In the genomic region with DNA sequence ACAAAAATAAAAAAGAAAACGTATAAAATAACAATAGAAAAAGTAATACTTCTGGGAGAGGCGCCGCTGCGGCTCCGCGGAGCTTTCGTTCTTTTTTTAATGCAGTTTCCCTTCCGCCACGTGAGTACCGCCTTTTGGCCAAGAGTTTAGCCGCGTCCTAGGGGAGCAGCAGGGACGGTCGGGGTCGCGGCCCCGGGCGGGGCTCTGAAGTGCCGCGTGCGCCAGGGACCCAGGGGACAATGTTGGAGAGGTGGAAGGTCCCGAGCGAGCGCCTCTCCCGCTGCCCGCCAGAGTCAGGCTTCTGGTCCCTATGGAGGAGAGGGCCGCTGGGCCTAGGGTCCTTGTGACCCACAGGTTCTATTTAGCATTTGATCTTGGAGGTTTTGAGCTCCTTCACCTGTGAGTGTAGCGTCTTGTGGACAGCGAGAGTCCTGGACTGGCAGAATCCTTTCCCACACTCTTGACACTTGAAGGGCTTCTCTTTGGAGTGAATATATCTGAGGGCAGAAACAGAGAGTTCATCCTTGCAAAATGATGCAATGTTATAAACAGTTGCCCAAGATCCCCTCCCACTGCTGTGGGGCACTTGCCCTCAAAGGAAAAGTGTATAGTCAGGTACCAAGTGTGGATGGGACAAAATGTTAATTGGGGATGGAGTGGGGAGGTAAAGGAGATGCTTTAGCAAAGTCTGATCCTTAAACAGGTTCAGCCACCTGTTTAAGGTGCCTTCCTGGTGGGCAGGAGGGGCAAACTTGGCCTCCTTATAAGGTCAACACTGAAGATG, we compare ENCODE assay signal across 12 cellular contexts. TPM values are rescaled to one million over a fixed set of nuclear protein-coding genes. Genes with fewer than 3 reads are reported as not detected.
DNase-seq lines count a peak whose midpoint lies in the region; ATAC-seq and TF ChIP-seq lines count a peak whose summit lies in the region.
"Had no signal": no experiment of that assay in that cellular context is flagged by ENCODE, and none has a peak within 500 bp of the region (broad histone marks: within the 10 kb centered on the region; RNA-seq: fewer than 3 reads in every experiment).

No MANE protein-coding gene starts in this region.

- peaks cover 8% of the 10 kb centered on the region for H3K36me3 Mint-ChIP-seq in activated T-cell treated with anti-CD3 and anti-CD28 coated beads, Interleukin-2, amount 50 U/mL, for 24 hours (ENCODE audit: low read depth)
- no peaks in the 10 kb centered on the region for H3K36me3 Mint-ChIP-seq in glutamatergic neuron (ENCODE audit: unreplicated experiment)

- peak; percentile 40 for DNase-seq in activated T-cell treated with anti-CD3 and anti-CD28 coated beads, Interleukin-2, amount 50 U/mL, for 24 hours
- no peak for DNase-seq in activated T-cell treated with anti-CD3 and anti-CD28 coated beads for 4 hours
- peak; percentile 31 for DNase-seq in NB4 (ENCODE audit: low read depth)
- DNase-seq in glutamatergic neuron, result no peak
- no peak for DNase-seq in gastrocnemius medialis
- no peak for DNase-seq in NCI-H2081 treated with DMSO at 0.1 percent for 48 hours (lab: John Stamatoyannopoulos, UW)
- DNase-seq in SKM-1 (lab: John Stamatoyannopoulos, UW; ENCODE audit: unreplicated experiment), result no peak
- DNase-seq: NCI-H1436; NK-92 treated with Interleukin-12 subunit alpha and Interleukin-12 subunit beta, amount 100 ng/mL, for 24 hours; ovary had no signal

- intact Hi-C loops in gastrocnemius medialis (cut with DNase I; ENCODE audit: low total_unique reads), result no loop called here

- no peaks in the 10 kb centered on the region for H3K9me3 ChIP-seq in gastrocnemius medialis
- H3K9me3 ChIP-seq: ovary had no signal

- H3K4me3 ChIP-seq in NB4 (ENCODE audit: low read depth, low read length) (no peak overlapping the region), gastrocnemius medialis (peak overlapping the region in 3 of 4 donors; percentile 11 to 23 (median 20))
- H3K4me3 ChIP-seq: ovary had no signal

- H3K27me3 Mint-ChIP-seq in activated T-cell treated with anti-CD3 and anti-CD28 coated beads, Interleukin-2, amount 50 U/mL, for 24 hours, result peaks cover 79% of the 10 kb centered on the region
- peaks cover 51% of the 10 kb centered on the region for H3K27me3 Mint-ChIP-seq in glutamatergic neuron (ENCODE audit: unreplicated experiment)

- H3K4me1 ChIP-seq in gastrocnemius medialis, result peaks cover 8 to 9% of the 10 kb centered on the region in 2 donors

- H3K36me3 ChIP-seq in gastrocnemius medialis, result no peaks in the 10 kb centered on the region
- H3K36me3 ChIP-seq: ovary had no signal

- H3K9me3 Mint-ChIP-seq in activated T-cell treated with anti-CD3 and anti-CD28 coated beads, Interleukin-2, amount 50 U/mL, for 24 hours, result no peaks in the 10 kb centered on the region
- H3K9me3 Mint-ChIP-seq in glutamatergic neuron (ENCODE audit: unreplicated experiment), result peaks cover 12% of the 10 kb centered on the region
- H3K9me3 Mint-ChIP-seq: activated naive CD4-positive, alpha-beta T cell treated with anti-CD3 and anti-CD28 coated beads, Interleukin-2, amount 50 U/mL, for 72 hours had no signal

- H3K27me3 ChIP-seq in gastrocnemius medialis, result peaks cover 0 to 16% (median 9%) of the 10 kb centered on the region in 3 donors
- H3K27me3 ChIP-seq: ovary had no signal

- H3K27ac Mint-ChIP-seq in activated T-cell treated with anti-CD3 and anti-CD28 coated beads, Interleukin-2, amount 50 U/mL, for 24 hours, result no peak overlapping the region
- peak overlapping the region; percentile 49 for H3K27ac Mint-ChIP-seq in glutamatergic neuron (ENCODE audit: unreplicated experiment)
- H3K27ac Mint-ChIP-seq: activated naive CD4-positive, alpha-beta T cell treated with anti-CD3 and anti-CD28 coated beads, Interleukin-2, amount 50 U/mL, for 72 hours had no signal

- H3K4me1 Mint-ChIP-seq in activated T-cell treated with anti-CD3 and anti-CD28 coated beads, Interleukin-2, amount 50 U/mL, for 24 hours (ENCODE audit: low read depth), result peaks cover 31% of the 10 kb centered on the region
- peaks cover 10% of the 10 kb centered on the region for H3K4me1 Mint-ChIP-seq in glutamatergic neuron (ENCODE audit: low read depth, unreplicated experiment)

- in situ Hi-C loops in gastrocnemius medialis (cut with MboI; ENCODE audit: low sequenced_read_pairs in 4 of 4), result loop anchor here (10.0 to 25.0 kb wide), 5 partner anchors 365 to 965 kb away; no protein-coding TSS in a partner anchor

- H3K4me3 Mint-ChIP-seq in activated T-cell treated with anti-CD3 and anti-CD28 coated beads, Interleukin-2, amount 50 U/mL, for 24 hours, result peak overlapping the region; percentile 4
- H3K4me3 Mint-ChIP-seq in glutamatergic neuron (ENCODE audit: unreplicated experiment), result peak overlapping the region; percentile 57

- ATAC-seq in gastrocnemius medialis (no peak), GM21737 (IDR thresholded peaks at IDR 0.05; ENCODE audit: unreplicated experiment) (no peak)
- ATAC-seq: activated naive CD4-positive, alpha-beta T cell treated with anti-CD3 and anti-CD28 coated beads, Interleukin-2, amount 50 U/mL, for 72 hours had no signal

- TF ChIP-seq POLR2A in NB4 (IDR thresholded peaks at IDR 0.05; ENCODE audit: extremely low read depth, insufficient read length) (no peak), gastrocnemius medialis (IDR thresholded peaks at IDR 0.05) (no peak)

- no peak overlapping the region for H3K27ac ChIP-seq in gastrocnemius medialis
- H3K27ac ChIP-seq: ovary had no signal

- TF ChIP-seq CTCF in NB4 (IDR thresholded peaks at IDR 0.05; ENCODE audit: low read depth, low read length) (no peak), glutamatergic neuron (IDR thresholded peaks at IDR 0.05; ENCODE audit: partially characterized antibody, unreplicated experiment) (no peak), gastrocnemius medialis (IDR thresholded peaks at IDR 0.05 in 4 of 5, conservative IDR thresholded peaks at IDR 0.05 in 1 of 5) (no peak)

RNA-seq across cellular contexts. Expression of gene OSR1, which starts 6.3 kb away (rescaled TPM):
- total RNA-seq in glutamatergic neuron (ENCODE audit: unreplicated experiment), result 0.42 TPM
- total RNA-seq in gastrocnemius medialis, result 1 to 10 TPM in 3 of 4 donors, under 1 TPM in 1; 0.80 to 4.3 (median 3.3) TPM
- total RNA-seq: activated naive CD4-positive, alpha-beta T cell treated with anti-CD3 and anti-CD28 coated beads, Interleukin-2, amount 50 U/mL, for 72 hours had no signal

Comparison
In these comparisons a context has a peak if more than half of its experiments do, and no peak if none do; other contexts are left out.
1. DNase-seq: peak in activated T-cell treated with anti-CD3 and anti-CD28 coated beads, Interleukin-2, amount 50 U/mL, for 24 hours (single experiment) and NB4 (single experiment); none in activated T-cell treated with anti-CD3 and anti-CD28 coated beads for 4 hours (single experiment), glutamatergic neuron (single experiment), gastrocnemius medialis (0 of 2), NCI-H2081 treated with DMSO at 0.1 percent for 48 hours (single experiment) and SKM-1 (single experiment).